ENCODE assay signal across 18 cellular contexts in genomic region chr17:72697602-72698146, GRCh38.
A peak's percentile ranks its signal among the peaks of the same experiment; 100 is the strongest.
DNase-seq lines count a peak whose midpoint lies in the region; ATAC-seq, FAIRE-seq and TF ChIP-seq lines count a peak whose summit lies in the region.
"Had no signal": no experiment of that assay in that cellular context is flagged by ENCODE, and none has a peak within 500 bp of the region (broad histone marks: within the 10 kb centered on the region; RNA-seq: fewer than 3 reads in every experiment).

No MANE protein-coding gene starts in this region.

- FAIRE-seq in D721Med (lab: Jason Lieb, UNC), result no peak

- no peaks in the 10 kb centered on the region for H4K20me1 ChIP-seq in smooth muscle cell (ENCODE audit: low read depth)

- TF ChIP-seq CTCF in smooth muscle cell (IDR thresholded peaks at IDR 0.05; ENCODE audit: borderline replicate concordance, insufficient read depth, poor library complexity, severe bottlenecking), result no peak
- no peak for TF ChIP-seq CTCF in D721Med (IDR thresholded peaks at IDR 0.05; ENCODE audit: insufficient read depth, missing control alignments)

- H3K79me2 ChIP-seq in smooth muscle cell (ENCODE audit: low read depth), result no peaks in the 10 kb centered on the region

- peak overlapping the region; percentile 67 for H3K4me2 ChIP-seq in smooth muscle cell

- H3F3A ChIP-seq in smooth muscle cell (ENCODE audit: low read depth), result peaks cover 12% of the 10 kb centered on the region

- H3K27me3 ChIP-seq in smooth muscle cell (ENCODE audit: low read depth), result no peaks in the 10 kb centered on the region
- H3K27me3 ChIP-seq: breast epithelium had no signal

- no peaks in the 10 kb centered on the region for H3K36me3 ChIP-seq in smooth muscle cell (ENCODE audit: low read depth)
- H3K36me3 ChIP-seq: breast epithelium, left ventricle myocardium inferior had no signal

- H3K4me3 ChIP-seq in smooth muscle cell, result no peak overlapping the region
- H3K4me3 ChIP-seq: breast epithelium, left ventricle myocardium inferior had no signal

- no peaks in the 10 kb centered on the region for H3K4me1 ChIP-seq in smooth muscle cell (ENCODE audit: low read depth)
- H3K4me1 ChIP-seq: breast epithelium, left ventricle myocardium inferior had no signal

- peak; percentile 59 for ATAC-seq in left colon
- ATAC-seq: right cardiac atrium had no signal

- intact Hi-C loops in left colon (cut with DNase I, micrococcal nuclease), result no loop called here

- DNase-seq in NCI-H146 (lab: John Stamatoyannopoulos, UW) (peak; percentile 40), NCI-H146 treated with DMSO at 0.1 percent for 48 hours (lab: John Stamatoyannopoulos, UW; ENCODE audit: unreplicated experiment) (no peak), SW480 (ENCODE audit: low spot score) (peak; percentile 48), left colon (no peak), smooth muscle cell (lab: John Stamatoyannopoulos, UW; ENCODE audit: unreplicated experiment) (no peak), D721Med (ENCODE audit: insufficient read length, low spot score) (no peak), DMS53 treated with DMSO at 0.1 percent for 48 hours (lab: John Stamatoyannopoulos, UW; ENCODE audit: unreplicated experiment) (no peak), GM03348 (ENCODE audit: low spot score) (no peak)
- DNase-seq: activated CD4-positive, alpha-beta T cell treated with anti-CD3 and anti-CD28 coated beads for 1 hour; activated naive CD4-positive, alpha-beta T cell treated with Interleukin-2 at 50 U/mL for 16 hours; effector CD8-positive, alpha-beta T cell; left ventricle myocardium inferior; naive B cell; right cardiac atrium; SIG-M5; T1000 had no signal

- H3K27ac ChIP-seq in smooth muscle cell (ENCODE audit: low read depth), result peak overlapping the region; percentile 51
- H3K27ac ChIP-seq: 22Rv1, breast epithelium, left ventricle myocardium inferior had no signal

- H3K9me3 ChIP-seq in smooth muscle cell (replicated peaks; ENCODE audit: low read depth), result no peaks in the 10 kb centered on the region
- H3K9me3 ChIP-seq: breast epithelium, left ventricle myocardium inferior had no signal

- no peak overlapping the region for H3K9ac ChIP-seq in smooth muscle cell (ENCODE audit: low read depth)

- 17% methylated on average over 9 of the region's 9 CpGs for WGBS in smooth muscle cell (ENCODE audit: low lambda C conversion rate)

- no peak overlapping the region for H2AFZ ChIP-seq in smooth muscle cell (ENCODE audit: low read depth)

Comparison
In these comparisons a context has a peak if more than half of its experiments do, and no peak if none do; other contexts are left out.
1. DNase-seq: peak in NCI-H146 (single experiment) and SW480 (single experiment); none in NCI-H146 treated with DMSO at 0.1 percent for 48 hours (single experiment), left colon (0 of 2), smooth muscle cell (single experiment), D721Med (single experiment), DMS53 treated with DMSO at 0.1 percent for 48 hours (single experiment) and GM03348 (single experiment).